12 cellular contexts compared by ENCODE assay signal in genomic region chr17:63974594-63975192, GRCh38. TPM values are rescaled to one million over a fixed set of nuclear protein-coding genes. Genes with fewer than 3 reads are reported as not detected.
DNase-seq lines count a peak whose midpoint lies in the region; ATAC-seq and TF ChIP-seq lines count a peak whose summit lies in the region.
"Had no signal": no experiment of that assay in that cellular context is flagged by ENCODE, and none has a peak within 500 bp of the region (broad histone marks: within the 10 kb centered on the region; RNA-seq: fewer than 3 reads in every experiment).

No MANE protein-coding gene starts in this region.

- no peaks in the 10 kb centered on the region for H3K9me3 ChIP-seq in psoas muscle

- no peak overlapping the region for H3K4me3 ChIP-seq in NB4 (ENCODE audit: low read depth, low read length)
- H3K4me3 ChIP-seq in psoas muscle, result peak overlapping the region; percentile 25
- H3K4me3 ChIP-seq: skin epidermis had no signal

- H3K36me3 ChIP-seq in psoas muscle (ENCODE audit: insufficient read depth in 1 of 2, low read depth in 1 of 2), result peaks cover 0 to 44% of the 10 kb centered on the region in 2 donors

- H3K27me3 Mint-ChIP-seq in activated CD4-positive, alpha-beta memory T cell treated with anti-CD3 and anti-CD28 coated beads for 36 hours, result no peaks in the 10 kb centered on the region
- H3K27me3 Mint-ChIP-seq in activated CD4-positive, alpha-beta memory T cell treated with anti-CD3 and anti-CD28 coated beads, Interleukin-2, amount 10 ng/mL, durations not matched to agents 7 days and 5 days, result peaks cover 14% of the 10 kb centered on the region

- ATAC-seq in psoas muscle, result peak; percentile 67 to 77 (median 71)

- peaks cover 17% of the 10 kb centered on the region for H3K4me1 Mint-ChIP-seq in activated CD4-positive, alpha-beta memory T cell treated with anti-CD3 and anti-CD28 coated beads for 36 hours (ENCODE audit: low read depth)
- peaks cover 16% of the 10 kb centered on the region for H3K4me1 Mint-ChIP-seq in activated CD4-positive, alpha-beta memory T cell treated with anti-CD3 and anti-CD28 coated beads, Interleukin-2, amount 10 ng/mL, durations not matched to agents 7 days and 5 days

- no peak for TF ChIP-seq CTCF in NB4 (IDR thresholded peaks at IDR 0.05; ENCODE audit: low read depth, low read length)
- TF ChIP-seq CTCF in psoas muscle (IDR thresholded peaks at IDR 0.05), result no peak
- TF ChIP-seq CTCF in GM10248 (IDR thresholded peaks at IDR 0.05; ENCODE audit: control extremely low read depth, extremely low read depth, low read depth, missing control alignments), result no peak

- H3K27ac ChIP-seq in psoas muscle, result peak overlapping the region; percentile 93

- no peaks in the 10 kb centered on the region for H3K36me3 Mint-ChIP-seq in activated CD4-positive, alpha-beta memory T cell treated with anti-CD3 and anti-CD28 coated beads for 36 hours
- H3K36me3 Mint-ChIP-seq in activated CD4-positive, alpha-beta memory T cell treated with anti-CD3 and anti-CD28 coated beads, Interleukin-2, amount 10 ng/mL, durations not matched to agents 7 days and 5 days (ENCODE audit: low read depth), result no peaks in the 10 kb centered on the region

- no peaks in the 10 kb centered on the region for H3K9me3 Mint-ChIP-seq in activated CD4-positive, alpha-beta memory T cell treated with anti-CD3 and anti-CD28 coated beads for 36 hours
- H3K9me3 Mint-ChIP-seq in activated CD4-positive, alpha-beta memory T cell treated with anti-CD3 and anti-CD28 coated beads, Interleukin-2, amount 10 ng/mL, durations not matched to agents 7 days and 5 days, result no peaks in the 10 kb centered on the region

- POLR2A ChIA-PET in activated CD4-positive, alpha-beta memory T cell treated with anti-CD3 and anti-CD28 coated beads for 36 hours (lab: Charles Lee), result no interaction called here
- POLR2A ChIA-PET in activated CD4-positive, alpha-beta memory T cell treated with anti-CD3 and anti-CD28 coated beads, Interleukin-2, amount 10 ng/mL, durations not matched to agents 7 days and 5 days (lab: Charles Lee), result interaction anchor here (0.7 to 1.7 kb wide), 2 partner anchors 11 to 12 kb away, joined by 3 to 4 read pairs; no protein-coding TSS in a partner anchor
- POLR2A ChIA-PET in GM10248 (lab: Yijun Ruan, JAX), result no interaction called here

- TF ChIP-seq POLR2A in NB4 (IDR thresholded peaks at IDR 0.05; ENCODE audit: extremely low read depth, insufficient read length), result no peak

- intact Hi-C loops in activated CD4-positive, alpha-beta memory T cell treated with anti-CD3 and anti-CD28 coated beads for 36 hours (cut with micrococcal nuclease), result no loop called here
- intact Hi-C loops in psoas muscle (cut with DNase I), result no loop called here

- no peak overlapping the region for H3K4me3 Mint-ChIP-seq in activated CD4-positive, alpha-beta memory T cell treated with anti-CD3 and anti-CD28 coated beads for 36 hours
- no peak overlapping the region for H3K4me3 Mint-ChIP-seq in activated CD4-positive, alpha-beta memory T cell treated with anti-CD3 and anti-CD28 coated beads, Interleukin-2, amount 10 ng/mL, durations not matched to agents 7 days and 5 days

- CTCF ChIA-PET in activated CD4-positive, alpha-beta memory T cell treated with anti-CD3 and anti-CD28 coated beads for 36 hours (lab: Charles Lee), result interaction anchor here (1.4 to 1.6 kb wide), 2 partner anchors 28 to 29 kb away, joined by 3 to 8 read pairs; no protein-coding TSS in a partner anchor
- CTCF ChIA-PET in activated CD4-positive, alpha-beta memory T cell treated with anti-CD3 and anti-CD28 coated beads, Interleukin-2, amount 10 ng/mL, durations not matched to agents 7 days and 5 days (lab: Charles Lee), result interaction anchor here (1.2 to 2.2 kb wide), 4 partner anchors 11 to 55 kb away, joined by 3 to 13 read pairs (median 4); no protein-coding TSS in a partner anchor
- CTCF ChIA-PET in GM10248 (lab: Yijun Ruan, JAX), result interaction anchor here (0.8 to 2.3 kb wide), 4 partner anchors 13 to 74 kb away, joined by 3 to 15 read pairs (median 4); partner anchors contain the start of gene GH1

- peaks cover 70% of the 10 kb centered on the region for H3K4me1 ChIP-seq in psoas muscle

- H3K27ac Mint-ChIP-seq in activated CD4-positive, alpha-beta memory T cell treated with anti-CD3 and anti-CD28 coated beads for 36 hours, result no peak overlapping the region
- no peak overlapping the region for H3K27ac Mint-ChIP-seq in activated CD4-positive, alpha-beta memory T cell treated with anti-CD3 and anti-CD28 coated beads, Interleukin-2, amount 10 ng/mL, durations not matched to agents 7 days and 5 days

- WGBS in psoas muscle, 3 donors, result 43 to 53% (median 44%) methylated on average over 10 of the region's 10 CpGs

- H3K27me3 ChIP-seq in psoas muscle (ENCODE audit: insufficient read depth in 3 of 3, low read length in 2 of 3), result no peaks in the 10 kb centered on the region

- DNase-seq in activated CD4-positive, alpha-beta memory T cell treated with anti-CD3 and anti-CD28 coated beads for 36 hours, result peak; percentile 28
- DNase-seq in activated CD4-positive, alpha-beta memory T cell treated with anti-CD3 and anti-CD28 coated beads, Interleukin-2, amount 10 ng/mL, durations not matched to agents 7 days and 5 days, result no peak
- peak; percentile 33 for DNase-seq in NB4 (ENCODE audit: low read depth)
- peak; percentile 73 for DNase-seq in dermis blood vessel endothelial cell
- peak; percentile 42 to 81 for DNase-seq in psoas muscle
- DNase-seq in GM10248 (ENCODE audit: extremely low spot score), result no peak
- DNase-seq in nucleus accumbens (lab: John Stamatoyannopoulos, UW), result no peak
- DNase-seq in mucosa of gallbladder (ENCODE audit: low spot score), result no peak
- DNase-seq: activated gamma-delta T cell, NCI-H524 treated with DMSO at 0.1 percent for 48 hours had no signal

RNA-seq across cellular contexts. Expression of gene SCN4A, which starts 2.0 kb away (rescaled TPM):
- total RNA-seq in activated CD4-positive, alpha-beta memory T cell treated with anti-CD3 and anti-CD28 coated beads for 36 hours, result under 1 TPM; 0.33 to 0.75 TPM
- under 1 TPM; 0.08 to 0.13 TPM for total RNA-seq in activated CD4-positive, alpha-beta memory T cell treated with anti-CD3 and anti-CD28 coated beads, Interleukin-2, amount 10 ng/mL, durations not matched to agents 7 days and 5 days
- total RNA-seq in dermis blood vessel endothelial cell (0.09 and 0.17 TPM in 2 replicates), psoas muscle (100 to 1,000 TPM in 2 of 4 donors, 10 to 100 TPM in 2; 45.9 to 137 (median 98.4) TPM), mucosa of gallbladder (1.2 TPM)
- 10 to 100 TPM in 2 of 3 donors, 1 to 10 TPM in 1; 3.8 to 34.9 (median 14.7) TPM for polyA plus RNA-seq in psoas muscle

RNA-seq across cellular contexts. Expression of gene PRR29, which starts 23.5 kb away (rescaled TPM):
- total RNA-seq in activated CD4-positive, alpha-beta memory T cell treated with anti-CD3 and anti-CD28 coated beads for 36 hours, result 1 to 10 TPM; 2.0 to 3.4 TPM
- 10 to 100 TPM; 12.0 to 15.1 TPM for total RNA-seq in activated CD4-positive, alpha-beta memory T cell treated with anti-CD3 and anti-CD28 coated beads, Interleukin-2, amount 10 ng/mL, durations not matched to agents 7 days and 5 days
- total RNA-seq in dermis blood vessel endothelial cell, result 0.42 and 0.85 TPM in 2 replicates
- total RNA-seq in psoas muscle, result under 1 TPM in 3 of 4 donors, not detected in 1; 0.19 to 0.47 (median 0.25) TPM
- under 1 TPM; 0.09 to 0.13 (median 0.11) TPM for polyA plus RNA-seq in psoas muscle
- 0.26 TPM for total RNA-seq in mucosa of gallbladder

RNA-seq across cellular contexts. Expression of gene CD79B, which starts 42.6 kb away (rescaled TPM):
- total RNA-seq in activated CD4-positive, alpha-beta memory T cell treated with anti-CD3 and anti-CD28 coated beads for 36 hours, result 10 to 100 TPM; 39.1 to 40.9 TPM
- 10 to 100 TPM; 48.6 to 50.2 TPM for total RNA-seq in activated CD4-positive, alpha-beta memory T cell treated with anti-CD3 and anti-CD28 coated beads, Interleukin-2, amount 10 ng/mL, durations not matched to agents 7 days and 5 days
- total RNA-seq in dermis blood vessel endothelial cell (2.1 and 5.1 TPM in 2 replicates), psoas muscle (1 to 10 TPM; 2.8 to 5.7 (median 4.0) TPM), mucosa of gallbladder (3.4 TPM)
- 1 to 10 TPM; 1.9 to 3.8 (median 3.7) TPM for polyA plus RNA-seq in psoas muscle
- polyA plus RNA-seq: AG04450 had no signal

RNA-seq across cellular contexts. Expression of gene ICAM2, which starts 45.7 kb away (rescaled TPM):
- 10 to 100 TPM; 65.0 to 66.7 TPM for total RNA-seq in activated CD4-positive, alpha-beta memory T cell treated with anti-CD3 and anti-CD28 coated beads for 36 hours
- 100 to 1,000 TPM; 118 to 122 TPM for total RNA-seq in activated CD4-positive, alpha-beta memory T cell treated with anti-CD3 and anti-CD28 coated beads, Interleukin-2, amount 10 ng/mL, durations not matched to agents 7 days and 5 days
- total RNA-seq in dermis blood vessel endothelial cell (443 and 748 TPM in 2 replicates), psoas muscle (10 to 100 TPM; 22.5 to 34.8 (median 26.8) TPM), mucosa of gallbladder (14.8 TPM)
- 10 to 100 TPM; 20.4 to 50.0 (median 34.0) TPM for polyA plus RNA-seq in psoas muscle

RNA-seq across cellular contexts. Expression of gene GH1, which starts 56.1 kb away (rescaled TPM):
- under 1 TPM in 1 of 2 experiments, not detected in 1; 0.43 TPM for total RNA-seq in activated CD4-positive, alpha-beta memory T cell treated with anti-CD3 and anti-CD28 coated beads for 36 hours
- not detected for total RNA-seq in activated CD4-positive, alpha-beta memory T cell treated with anti-CD3 and anti-CD28 coated beads, Interleukin-2, amount 10 ng/mL, durations not matched to agents 7 days and 5 days
- total RNA-seq in dermis blood vessel endothelial cell (not detected in 2 replicates), psoas muscle (not detected), mucosa of gallbladder (not detected)
- not detected for polyA plus RNA-seq in psoas muscle
- polyA plus RNA-seq: AG04450 had no signal

Comparison
In these comparisons a context has a peak if more than half of its experiments do, and no peak if none do; other contexts are left out.
1. DNase-seq: peak in activated CD4-positive, alpha-beta memory T cell treated with anti-CD3 and anti-CD28 coated beads for 36 hours (single experiment), NB4 (single experiment), dermis blood vessel endothelial cell (single experiment) and psoas muscle (2 of 2); none in activated CD4-positive, alpha-beta memory T cell treated with anti-CD3 and anti-CD28 coated beads, Interleukin-2, amount 10 ng/mL, durations not matched to agents 7 days and 5 days (single experiment), GM10248 (single experiment), nucleus accumbens (0 of 56) and mucosa of gallbladder (single experiment).
2. RNA of gene SCN4A, which starts 2.0 kb away (total RNA-seq): 45.9 to 137 TPM in psoas muscle; 1.2 TPM in mucosa of gallbladder (single experiment), 0.33 to 0.75 TPM in activated CD4-positive, alpha-beta memory T cell treated with anti-CD3 and anti-CD28 coated beads for 36 hours, 0.09 to 0.17 TPM in dermis blood vessel endothelial cell and 0.08 to 0.13 TPM in activated CD4-positive, alpha-beta memory T cell treated with anti-CD3 and anti-CD28 coated beads, Interleukin-2, amount 10 ng/mL, durations not matched to agents 7 days and 5 days; every median in the first group is over 10 times any median in the second.